In the genomic region with DNA sequence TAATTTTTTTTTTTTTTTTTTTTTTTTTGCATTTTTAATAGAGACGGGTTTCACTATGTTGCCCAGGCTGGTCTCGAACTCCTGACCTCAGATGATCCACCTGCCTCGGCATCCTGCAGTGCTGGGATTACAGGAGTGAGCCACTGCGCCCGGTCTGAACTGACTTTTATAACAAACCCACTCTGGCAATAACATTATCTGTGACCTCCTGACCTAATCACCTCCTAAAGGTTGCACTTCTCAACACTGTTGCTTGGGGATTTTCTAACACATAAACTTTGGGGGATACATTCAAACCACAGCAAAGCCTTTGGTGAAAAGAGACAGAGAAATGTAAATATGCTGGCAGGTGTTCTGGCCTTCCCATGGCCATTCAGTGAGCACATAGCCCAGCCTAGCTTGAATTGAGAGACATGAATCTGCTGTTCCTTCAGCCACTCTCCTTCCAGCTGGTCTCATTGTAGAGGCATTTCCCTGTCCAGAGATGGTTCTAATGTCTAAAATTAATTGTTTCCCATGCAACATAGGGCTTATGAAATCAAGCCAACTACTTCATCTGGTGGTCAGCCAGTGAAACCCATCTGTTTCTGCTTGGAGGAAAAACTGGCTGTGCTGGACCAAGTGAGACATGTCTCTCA, we compare ENCODE assay signal across 23 cellular contexts. TPM values are rescaled to one million over a fixed set of nuclear protein-coding genes. Genes with fewer than 3 reads are reported as not detected.
A peak's percentile ranks its signal among the peaks of the same experiment; 100 is the strongest.
DNase-seq lines count a peak whose midpoint lies in the region; ATAC-seq and TF ChIP-seq lines count a peak whose summit lies in the region.
"Had no signal": no experiment of that assay in that cellular context is flagged by ENCODE, and none has a peak within 500 bp of the region (broad histone marks: within the 10 kb centered on the region; RNA-seq: fewer than 3 reads in every experiment).

No MANE protein-coding gene starts in this region.

- peaks cover 5% of the 10 kb centered on the region for H3K36me3 ChIP-seq in adipocyte (ENCODE audit: control insufficient read depth, insufficient read depth, low read length, severe bottlenecking)
- H3K36me3 ChIP-seq: SJCRH30 had no signal

- peaks cover 8% of the 10 kb centered on the region for H3K36me3 Mint-ChIP-seq in activated naive CD4-positive, alpha-beta T cell treated with anti-CD3 and anti-CD28 coated beads for 36 hours (ENCODE audit: low read depth)

- H3K4me1 ChIP-seq in adipocyte (ENCODE audit: control insufficient read depth, insufficient read depth, low read length), result peaks cover 34% of the 10 kb centered on the region
- H3K4me1 ChIP-seq: body of pancreas, SJCRH30, testis had no signal

- TF ChIP-seq CTCF in AG09309 (IDR thresholded peaks at IDR 0.05; ENCODE audit: control insufficient read depth, insufficient read depth, low read depth, low read length, missing control alignments) (no peak), foreskin fibroblast (IDR thresholded peaks at IDR 0.05; ENCODE audit: low read depth, low read length) (no peak)

- no peak overlapping the region for H3K9ac ChIP-seq in adipocyte (ENCODE audit: low read length)

- H3K4me1 Mint-ChIP-seq in activated naive CD4-positive, alpha-beta T cell treated with anti-CD3 and anti-CD28 coated beads for 36 hours (ENCODE audit: low read depth), result no peaks in the 10 kb centered on the region
- H3K4me1 Mint-ChIP-seq: activated naive CD4-positive, alpha-beta T cell treated with anti-CD3 and anti-CD28 coated beads, Interleukin-2, amount 50 U/mL, for 24 hours; stimulated activated effector memory CD8-positive, alpha-beta T cell treated with anti-CD3 and anti-CD28 coated beads, Interleukin-12 subunit alpha, Interleukin-12 subunit beta, amount 100 ng/mL, for 72 hours had no signal

- no peak overlapping the region for H3K27ac Mint-ChIP-seq in activated naive CD4-positive, alpha-beta T cell treated with anti-CD3 and anti-CD28 coated beads for 36 hours
- H3K27ac Mint-ChIP-seq: activated CD4-positive, alpha-beta memory T cell treated with anti-CD3 and anti-CD28 coated beads for 36 hours; activated naive CD4-positive, alpha-beta T cell treated with anti-CD3 and anti-CD28 coated beads, Interleukin-2, amount 50 U/mL, for 24 hours; CD8-positive, alpha-beta T cell; stimulated activated effector memory CD8-positive, alpha-beta T cell treated with anti-CD3 and anti-CD28 coated beads, Interleukin-12 subunit alpha, Interleukin-12 subunit beta, amount 100 ng/mL, for 72 hours had no signal

- intact Hi-C loops in activated naive CD4-positive, alpha-beta T cell treated with anti-CD3 and anti-CD28 coated beads for 36 hours (cut with micrococcal nuclease), result no loop called here

- no peaks in the 10 kb centered on the region for H3K9me3 ChIP-seq in adipocyte (ENCODE audit: control insufficient read depth, low read length)
- H3K9me3 ChIP-seq: body of pancreas, SJCRH30, testis had no signal

- ATAC-seq in GM18511 (IDR thresholded peaks at IDR 0.05; ENCODE audit: unreplicated experiment), result no peak
- ATAC-seq: body of pancreas; CD8-positive, alpha-beta T cell; left lobe of liver; stimulated activated effector memory CD8-positive, alpha-beta T cell treated with anti-CD3 and anti-CD28 coated beads, Interleukin-12 subunit alpha, Interleukin-12 subunit beta, amount 100 ng/mL, for 72 hours had no signal

- H3K9me3 Mint-ChIP-seq in activated naive CD4-positive, alpha-beta T cell treated with anti-CD3 and anti-CD28 coated beads for 36 hours, result no peaks in the 10 kb centered on the region
- H3K9me3 Mint-ChIP-seq: activated CD4-positive, alpha-beta memory T cell treated with anti-CD3 and anti-CD28 coated beads for 36 hours; activated naive CD4-positive, alpha-beta T cell treated with anti-CD3 and anti-CD28 coated beads, Interleukin-2, amount 50 U/mL, for 24 hours; CD8-positive, alpha-beta T cell; dendritic cell treated with granulocyte-macrophage colony-stimulating factor and Interleukin-4, amounts not matched to agents 40 ng/mL and 50 ng/mL, for 4 days; stimulated activated effector memory CD8-positive, alpha-beta T cell treated with anti-CD3 and anti-CD28 coated beads, Interleukin-12 subunit alpha, Interleukin-12 subunit beta, amount 100 ng/mL, for 72 hours had no signal

- H3K4me3 Mint-ChIP-seq in activated naive CD4-positive, alpha-beta T cell treated with anti-CD3 and anti-CD28 coated beads for 36 hours, result no peak overlapping the region
- H3K4me3 Mint-ChIP-seq: activated CD4-positive, alpha-beta memory T cell treated with anti-CD3 and anti-CD28 coated beads for 36 hours; activated naive CD4-positive, alpha-beta T cell treated with anti-CD3 and anti-CD28 coated beads, Interleukin-2, amount 50 U/mL, for 24 hours; CD8-positive, alpha-beta T cell; dendritic cell treated with granulocyte-macrophage colony-stimulating factor and Interleukin-4, amounts not matched to agents 40 ng/mL and 50 ng/mL, for 4 days; stimulated activated effector memory CD8-positive, alpha-beta T cell treated with anti-CD3 and anti-CD28 coated beads, Interleukin-12 subunit alpha, Interleukin-12 subunit beta, amount 100 ng/mL, for 72 hours had no signal

- H3K27me3 Mint-ChIP-seq in activated naive CD4-positive, alpha-beta T cell treated with anti-CD3 and anti-CD28 coated beads for 36 hours (ENCODE audit: low read depth), result no peaks in the 10 kb centered on the region
- H3K27me3 Mint-ChIP-seq: activated CD4-positive, alpha-beta memory T cell treated with anti-CD3 and anti-CD28 coated beads for 36 hours; activated naive CD4-positive, alpha-beta T cell treated with anti-CD3 and anti-CD28 coated beads, Interleukin-2, amount 50 U/mL, for 24 hours; dendritic cell treated with granulocyte-macrophage colony-stimulating factor and Interleukin-4, amounts not matched to agents 40 ng/mL and 50 ng/mL, for 4 days had no signal

- CTCF ChIA-PET in activated naive CD4-positive, alpha-beta T cell treated with anti-CD3 and anti-CD28 coated beads for 36 hours (lab: Charles Lee), result interaction anchor here (0.6 kb wide), 1 partner anchor 32 kb away, joined by 3 read pairs; no protein-coding TSS in a partner anchor

- H3K4me3 ChIP-seq in AG09309 (ENCODE audit: control insufficient read depth, low read depth, low read length), result no peak overlapping the region
- no peak overlapping the region for H3K4me3 ChIP-seq in adipocyte (ENCODE audit: low read length)
- H3K4me3 ChIP-seq in foreskin fibroblast (ENCODE audit: low read depth in 1 of 2, low read length in 2 of 2), result no peak overlapping the region
- H3K4me3 ChIP-seq: body of pancreas, SJCRH30, testis had no signal

- DNase-seq in AG09309 (ENCODE audit: low read depth) (peak; percentile 17), GM04504 (ENCODE audit: low read depth) (peak; percentile 73), adipocyte (ENCODE audit: low read depth) (peak; percentile 65), foreskin fibroblast (peak; percentile 49 to 81)
- DNase-seq in activated CD8-positive, alpha-beta memory T cell treated with anti-CD3 and anti-CD28 coated beads for 24 hours, result no peak
- DNase-seq in activated naive CD4-positive, alpha-beta T cell treated with anti-CD3 and anti-CD28 coated beads for 36 hours, result no peak
- DNase-seq in activated CD4-positive, CD25-positive, alpha-beta regulatory T cell (lab: John Stamatoyannopoulos, UW), result no peak
- DNase-seq: activated CD4-positive, alpha-beta memory T cell treated with anti-CD3 and anti-CD28 coated beads for 36 hours; activated T-cell treated with anti-CD3 and anti-CD28 coated beads, Interleukin-2, amount 50 U/mL, for 1 hour; body of pancreas; CD8-positive, alpha-beta T cell; DND-41; NCI-H1417; NCI-H2171; NCI-H69; SJCRH30; T-helper 2 cell; testis had no signal

- H3K27me3 ChIP-seq in adipocyte (replicated peaks; ENCODE audit: control insufficient read depth, insufficient read depth, low read length), result no peaks in the 10 kb centered on the region
- H3K27me3 ChIP-seq: body of pancreas, SJCRH30, testis had no signal

RNA-seq across cellular contexts. Expression of gene LYRM1, which starts 28.3 kb away (rescaled TPM):
- total RNA-seq in activated naive CD4-positive, alpha-beta T cell treated with anti-CD3 and anti-CD28 coated beads for 36 hours, result 10 to 100 TPM; 20.4 to 20.8 TPM

RNA-seq across cellular contexts. Expression of gene DCUN1D3, which starts 28.7 kb away (rescaled TPM):
- total RNA-seq in activated naive CD4-positive, alpha-beta T cell treated with anti-CD3 and anti-CD28 coated beads for 36 hours, result 1 to 10 TPM; 3.0 to 3.4 TPM

Comparison
In these comparisons a context has a peak if more than half of its experiments do, and no peak if none do; other contexts are left out.
1. DNase-seq: peak in AG09309 (single experiment), GM04504 (single experiment), adipocyte (single experiment) and foreskin fibroblast (2 of 2); none in activated CD8-positive, alpha-beta memory T cell treated with anti-CD3 and anti-CD28 coated beads for 24 hours (single experiment), activated naive CD4-positive, alpha-beta T cell treated with anti-CD3 and anti-CD28 coated beads for 36 hours (single experiment) and activated CD4-positive, CD25-positive, alpha-beta regulatory T cell (0 of 4).